In the genomic region with DNA sequence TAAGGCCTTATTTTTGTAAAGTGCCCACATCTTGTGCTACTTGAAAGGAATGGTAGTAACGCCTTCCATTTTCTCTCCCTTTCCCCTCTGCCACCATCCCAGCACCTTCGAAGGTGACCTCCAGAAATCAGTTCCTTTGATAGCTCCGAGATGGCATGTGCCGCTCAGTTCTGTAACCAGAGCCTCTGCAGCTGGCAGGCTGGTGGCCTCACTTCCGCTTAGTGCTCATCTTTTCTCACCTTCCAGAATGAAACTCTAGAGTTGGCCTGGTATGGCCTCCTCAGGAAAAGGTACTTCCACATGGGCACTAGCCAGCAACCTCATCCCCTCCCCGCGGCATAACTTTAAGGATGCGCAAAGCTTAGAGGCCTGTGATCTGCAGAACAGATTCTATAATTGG, we compare ENCODE assay signal across 25 cellular contexts.
"Had no signal": no experiment of that assay in that cellular context is flagged by ENCODE, and none has a peak within 500 bp of the region (broad histone marks: within the 10 kb centered on the region; RNA-seq: fewer than 3 reads in every experiment).

No MANE protein-coding gene starts in this region.

- H3K27me3 ChIP-seq: brain microvascular endothelial cell, MG63, SJCRH30 had no signal

- H3K36me3 Mint-ChIP-seq: activated naive CD4-positive, alpha-beta T cell treated with anti-CD3 and anti-CD28 coated beads, Interleukin-2, amount 10 ng/mL, durations not matched to agents 7 days and 5 days had no signal

- H3K27ac ChIP-seq: brain microvascular endothelial cell, SJCRH30 had no signal

- H3K4me3 Mint-ChIP-seq: activated B cell treated with CpG ODN at 0.5 μM for 24 hours; activated CD4-positive, alpha-beta memory T cell treated with anti-CD3 and anti-CD28 coated beads for 36 hours; activated naive CD4-positive, alpha-beta T cell treated with anti-CD3 and anti-CD28 coated beads, Interleukin-2, amount 10 ng/mL, durations not matched to agents 7 days and 5 days; activated T-cell treated with anti-CD3 and anti-CD28 coated beads, Interleukin-2, amount 50 U/mL, for 4 hours; activated T-helper 1 cell treated with anti-CD3 and anti-CD28 coated beads, Interleukin-12 subunit alpha, Interleukin-12 subunit beta, Interleukin-2, Interleukin-4 antibody, amounts not matched to agents 30 ng/mL and 10 ng/mL and 1 ng/mL, durations not matched to agents 14 hours and 24 hours and 36 hours had no signal

- H3K27me3 Mint-ChIP-seq: activated B cell treated with CpG ODN at 0.5 μM for 24 hours had no signal

- DNase-seq: activated B cell treated with CpG ODN at 0.5 μM for 24 hours; activated CD4-positive, alpha-beta memory T cell treated with anti-CD3 and anti-CD28 coated beads for 36 hours; activated CD4-positive, alpha-beta T cell treated with anti-CD3 and anti-CD28 coated beads for 4 hours; activated CD4-positive, alpha-beta T cell treated with anti-CD3 and anti-CD28 coated beads, Interleukin-2, amount 50 U/mL, for 1 hour; activated CD4-positive, CD25-positive, alpha-beta regulatory T cell treated with anti-CD3 and anti-CD28 coated beads, Interleukin-2, amount 50 U/mL, for 72 hours; activated CD8-positive, alpha-beta memory T cell treated with anti-CD3 and anti-CD28 coated beads, Interleukin-2, amount 50 U/mL, for 4 hours; activated naive CD4-positive, alpha-beta T cell treated with anti-CD3 and anti-CD28 coated beads, Interleukin-2, amount 10 ng/mL, durations not matched to agents 7 days and 5 days; activated T-cell treated with anti-CD3 and anti-CD28 coated beads for 4 hours; activated T-cell treated with anti-CD3 and anti-CD28 coated beads, Interleukin-2, amount 50 U/mL, for 4 hours; amniotic stem cell; aorta; brain microvascular endothelial cell; central memory CD4-positive, alpha-beta T cell; Karpas-422; MG63; NCI-H1048; NCI-H1436 treated with DMSO at 0.1 percent for 48 hours; NCI-H1694 treated with DMSO at 0.1 percent for 48 hours; NCI-H2029; NCI-H345; NCI-H524 treated with DMSO at 0.1 percent for 48 hours; SHP77; SJCRH30 had no signal

- ATAC-seq: activated T-cell treated with anti-CD3 and anti-CD28 coated beads, Interleukin-2, amount 50 U/mL, for 4 hours; Panc1 had no signal

- H3K4me1 ChIP-seq: SJCRH30 had no signal

- H3K27ac Mint-ChIP-seq: activated B cell treated with CpG ODN at 0.5 μM for 24 hours; activated CD4-positive, alpha-beta memory T cell treated with anti-CD3 and anti-CD28 coated beads for 36 hours; activated naive CD4-positive, alpha-beta T cell treated with anti-CD3 and anti-CD28 coated beads, Interleukin-2, amount 10 ng/mL, durations not matched to agents 7 days and 5 days; activated T-helper 1 cell treated with anti-CD3 and anti-CD28 coated beads, Interleukin-12 subunit alpha, Interleukin-12 subunit beta, Interleukin-2, Interleukin-4 antibody, amounts not matched to agents 30 ng/mL and 10 ng/mL and 1 ng/mL, durations not matched to agents 14 hours and 24 hours and 36 hours had no signal

- H3K4me3 ChIP-seq: MG63, SJCRH30 had no signal
